Comparison of ENCODE assay signal across 8 cellular contexts in genomic region chr18:25349926-25350560, GRCh38. TPM values are rescaled to one million over a fixed set of nuclear protein-coding genes. Genes with fewer than 3 reads are reported as not detected.
DNase-seq lines count a peak whose midpoint lies in the region; ATAC-seq, FAIRE-seq and TF ChIP-seq lines count a peak whose summit lies in the region.

No MANE protein-coding gene starts in this region.

- H3K4me1 Mint-ChIP-seq in naive B cell = peaks cover 16 to 18% (median 17%) of the 10 kb centered on the region in 3 donors

- H3K79me1 ChIP-seq in H1 (ENCODE audit: low read depth, low read length) = no peaks in the 10 kb centered on the region

- H3K27me3 ChIP-seq in H1 (replicated peaks in 1 of 4; ENCODE audit: control insufficient read depth in 3 of 4, extremely low read depth in 1 of 4, insufficient read depth in 3 of 4, low read length in 3 of 4) = peaks cover 2 to 16% (median 9%) of the 10 kb centered on the region in 4 experiments

- TF ChIP-seq POLR2A in H1 (IDR thresholded peaks at IDR 0.05; ENCODE audit: control extremely low read depth in 1 of 2, low read depth in 2 of 2, low read length in 2 of 2) = no peak; a peak in 1 of 3 replicates

- H3K79me2 ChIP-seq in OCI-LY7 (ENCODE audit: insufficient read depth, low read depth, low read length) (no peaks in the 10 kb centered on the region), H1 (ENCODE audit: control insufficient read depth in 1 of 2, insufficient read depth in 2 of 2, low read length in 2 of 2) (peaks cover 0 to 39% of the 10 kb centered on the region in 2 experiments; a peak in 2 of 4 replicates)

- H3K9me3 Mint-ChIP-seq in naive B cell = peaks cover 0 to 14% (median 0%) of the 10 kb centered on the region in 7 donors

- WGBS in H1 (ENCODE audit: extremely low coverage in 1 of 2, insufficient coverage in 1 of 2, insufficient read length in 1 of 2, insufficient replicate concordance in 2 of 2, low coverage in 1 of 2, low lambda C conversion rate in 2 of 2, missing lambda C conversion rate in 1 of 2), 2 experiments = 0% methylated on average over 24 of the region's 67 CpGs; no CpG with 5 or more reads in 1 of the 2 experiments

- POLR2A ChIA-PET in OCI-LY7 (lab: Charles Lee) (interaction anchor here (1.9 kb wide), 1 partner anchor 9 kb away, joined by 7 read pairs; no protein-coding TSS in a partner anchor), H1 (lab: Charles Lee; ENCODE audit: partially characterized antibody) (interaction anchor here (0.6 to 2.0 kb wide), 3 partner anchors 19 to 24 kb away, joined by 3 to 4 read pairs (median 3); no protein-coding TSS in a partner anchor)

- H2BK20ac ChIP-seq in H1 (ENCODE audit: low read length) = no peak overlapping the region

- TF ChIP-seq CTCF in OCI-LY7 (conservative IDR thresholded peaks at IDR 0.05; ENCODE audit: low read length) (no peak), H1 (IDR thresholded peaks at IDR 0.05; ENCODE audit: control extremely low read depth in 1 of 3, insufficient read depth in 1 of 3, low read depth in 1 of 3, low read length in 3 of 3) (no peak), D721Med (IDR thresholded peaks at IDR 0.05; ENCODE audit: insufficient read depth, missing control alignments) (no peak)

- H3K23me2 ChIP-seq in H1 (ENCODE audit: low read depth, low read length) = peaks cover 17% of the 10 kb centered on the region

- H3K9me3 ChIP-seq in OCI-LY7 (ENCODE audit: low read length) = no peaks in the 10 kb centered on the region
- no peaks in the 10 kb centered on the region for H3K9me3 ChIP-seq in H1 (ENCODE audit: insufficient read depth in 2 of 2, low read depth in 1 of 2, low read length in 1 of 2)

- peak overlapping the region; percentile 64 for H3K56ac ChIP-seq in H1 (replicated peaks; ENCODE audit: insufficient read length, low read depth, low read length)

- peak overlapping the region; percentile 83; the same call in 1 of the 2 replicates for H4K8ac ChIP-seq in H1 (ENCODE audit: extremely low read depth, insufficient read depth, low read length)

- ATAC-seq in naive B cell (ENCODE audit: low read depth in 2 of 2) (no peak), HG02852 (IDR thresholded peaks at IDR 0.05; ENCODE audit: unreplicated experiment) (no peak)

- no peak overlapping the region for H2BK15ac ChIP-seq in H1 (ENCODE audit: low read length)

- H3K36me3 Mint-ChIP-seq in naive B cell = peaks cover 0 to 8% of the 10 kb centered on the region in 2 donors

- CTCF ChIA-PET in OCI-LY7 (lab: Charles Lee; ENCODE audit: unreplicated experiment) (no interaction called here), H1 (lab: Charles Lee; ENCODE audit: partially characterized antibody) (no interaction called here)

- peak overlapping the region; percentile 85 to 98 (median 94) for H3K4me3 Mint-ChIP-seq in naive B cell

- H3K27ac ChIP-seq in OCI-LY7 (ENCODE audit: low read depth, low read length, poor library complexity, severe bottlenecking) (no peak overlapping the region), H1 (ENCODE audit: low read depth, low read length) (peak overlapping the region; percentile 43; the same call in 1 of the 2 replicates)

- H3K36me3 ChIP-seq in OCI-LY7 (ENCODE audit: insufficient read depth, low read length) = no peaks in the 10 kb centered on the region
- H3K36me3 ChIP-seq in H1 (ENCODE audit: control insufficient read depth in 2 of 4, insufficient read depth in 4 of 4, low read length in 3 of 4) = no peaks in the 10 kb centered on the region

- H4K91ac ChIP-seq in H1 (replicated peaks; ENCODE audit: insufficient read length, low read length) = no peak overlapping the region

- peak overlapping the region in 2 of 6 donors; percentile 82 to 95 for H3K27ac Mint-ChIP-seq in naive B cell

- FAIRE-seq in H1 (lab: Jason Lieb, UNC) (no peak), D721Med (lab: Jason Lieb, UNC) (no peak)

- H3K4ac ChIP-seq in H1 (replicated peaks; ENCODE audit: insufficient read length, low read depth, low read length) = no peak overlapping the region

- H3K4me3 ChIP-seq in OCI-LY7 (ENCODE audit: low read depth, low read length, poor library complexity, severe bottlenecking) (peak overlapping the region; percentile 71), H1 (ENCODE audit: extremely low read depth in 1 of 4, insufficient read depth in 2 of 4, low read depth in 3 of 4, low read length in 4 of 4) (peak overlapping the region; percentile 85 to 99 (median 94))

- TF ChIP-seq EP300 in H1 (IDR thresholded peaks at IDR 0.05; ENCODE audit: borderline replicate concordance in 1 of 2, low read depth in 2 of 2, low read length in 2 of 2) = no peak

- DNase-seq in Caki2 (ENCODE audit: low read depth) (peak; percentile 2), OCI-LY7 (ENCODE audit: low spot score) (no peak), H1 (ENCODE audit: low read depth in 1 of 2, low spot score in 2 of 2) (peak in 1 of 2 experiments; percentile 71), naive B cell (peak; percentile 9), NCI-H2081 treated with DMSO at 0.1 percent for 48 hours (lab: John Stamatoyannopoulos, UW) (no peak), DMS153 (lab: John Stamatoyannopoulos, UW) (no peak), D721Med (ENCODE audit: insufficient read length, low spot score) (no peak)

- no peak overlapping the region for H4K5ac ChIP-seq in H1 (ENCODE audit: insufficient read length, low read depth, low read length)

- intact Hi-C loops in OCI-LY7 (cut with micrococcal nuclease; ENCODE audit: unreplicated experiment) = loop anchor here (5.0 kb wide), 2 partner anchors 228 to 473 kb away; no protein-coding TSS in a partner anchor

- H2AFZ ChIP-seq in OCI-LY7 (ENCODE audit: low read length) = no peak overlapping the region; the same call in 1 of the 2 replicates
- no peak overlapping the region for H2AFZ ChIP-seq in H1 (ENCODE audit: low read length)

- H2BK12ac ChIP-seq in H1 (ENCODE audit: low read depth, low read length) = no peak overlapping the region

- no peak for TF ChIP-seq RAD21 in H1 (IDR thresholded peaks at IDR 0.05 in 1 of 2, conservative IDR thresholded peaks at IDR 0.05 in 1 of 2; ENCODE audit: low read depth in 2 of 2, low read length in 2 of 2)

- no peak overlapping the region for H2BK120ac ChIP-seq in H1 (replicated peaks; ENCODE audit: low read depth, low read length)

- peaks cover 48 to 52% (median 49%) of the 10 kb centered on the region in 3 donors for H3K27me3 Mint-ChIP-seq in naive B cell

- H3K4me2 ChIP-seq in OCI-LY7 (ENCODE audit: low read length) = peak overlapping the region; percentile 91
- peak overlapping the region; percentile 79 to 90 for H3K4me2 ChIP-seq in H1 (ENCODE audit: insufficient read depth in 1 of 2, low read depth in 2 of 2, low read length in 2 of 2)

- no peaks in the 10 kb centered on the region for H4K20me1 ChIP-seq in OCI-LY7 (ENCODE audit: insufficient read depth, low read length)
- H4K20me1 ChIP-seq in H1 (replicated peaks in 1 of 2; ENCODE audit: control insufficient read depth in 1 of 2, insufficient read depth in 2 of 2, low read length in 2 of 2) = peaks cover 0 to 6% of the 10 kb centered on the region in 2 experiments

- H2BK5ac ChIP-seq in H1 (ENCODE audit: low read depth, low read length) = no peak overlapping the region

- H2AK5ac ChIP-seq in H1 (ENCODE audit: low read depth, low read length) = no peak overlapping the region

- H3K18ac ChIP-seq in H1 (ENCODE audit: extremely low read depth, low read length) = peak overlapping the region; percentile 48; the same call in 1 of the 2 replicates

- BruUV-seq in OCI-LY7 (replicated peaks; lab: Mats Ljungman, UMichigan) = no TSS peak

- H3K9ac ChIP-seq in H1 (replicated peaks in 1 of 4; ENCODE audit: extremely low read depth in 1 of 4, low read depth in 3 of 4, low read length in 3 of 4) = peak overlapping the region; percentile 60 to 84 (median 74)

- H3K4me1 ChIP-seq in OCI-LY7 (ENCODE audit: insufficient read depth, low read length, poor library complexity, severe bottlenecking) = peaks cover 19% of the 10 kb centered on the region
- H3K4me1 ChIP-seq in H1 (replicated peaks in 1 of 4; ENCODE audit: control insufficient read depth in 3 of 4, insufficient read depth in 4 of 4, low read length in 3 of 4) = no peaks in the 10 kb centered on the region; a peak in 1 of 7 replicates

- H3K9me2 ChIP-seq in OCI-LY7 (ENCODE audit: insufficient read depth, low read length) = no peaks in the 10 kb centered on the region

- in situ Hi-C loops in Caki2 (cut with HindIII; ENCODE audit: low pct_unique_long_range_greater_than_20kb, low sequenced_read_pairs) = no loop called here

- no peak overlapping the region for H3K23ac ChIP-seq in H1 (ENCODE audit: insufficient read length)

- no peak overlapping the region for H3K14ac ChIP-seq in H1 (ENCODE audit: insufficient read length)

TF ChIP-seq in H1, 55 proteins besides CTCF, POLR2A, EP300 and RAD21 (continues in another document):
- TF ChIP-seq BACH1 (IDR thresholded peaks at IDR 0.05; ENCODE audit: low read length) (no peak), POLR2AphosphoS5 (IDR thresholded peaks at IDR 0.05; ENCODE audit: low read depth, low read length) (no peak), MAX (IDR thresholded peaks at IDR 0.05) (peak; percentile 69), SP4 (IDR thresholded peaks at IDR 0.05; ENCODE audit: low read length) (no peak), PHF8 (conservative IDR thresholded peaks at IDR 0.05; ENCODE audit: low read depth, low read length) (peak; percentile 20), NRF1 (IDR thresholded peaks at IDR 0.05; ENCODE audit: low read depth, low read length) (no peak), TAF1 (IDR thresholded peaks at IDR 0.05; ENCODE audit: low read depth, low read length) (peak; percentile 62; the same call in 1 of the 2 replicates)

RNA-seq across cellular contexts. Expression of gene ZNF521, which starts 1.9 kb away (rescaled TPM):
- total RNA-seq in Caki2 (2014; rRNA removed; shearing (Covaris generic); ENCODE audit: low replicate concordance) = not detected in 2 replicates
- 0.18 and 0.85 TPM in 2 replicates for total RNA-seq in OCI-LY7 (2014; rRNA removed; shearing (Covaris generic))
- 2.8 and 4.0 TPM in 2 replicates for total RNA-seq in OCI-LY7 (2022)
- total RNA-seq in H1 (2021; fragmentation: NEBNext Ultra II Directional; extraction: Animal tissue kit (Norgen Biotek cat#: 25700)) = 15.8 and 16.8 TPM in 2 replicates
- polyA plus RNA-seq in H1 (2011; rRNA removed) = 9.5 and 12.6 TPM in 2 replicates
- polyA plus RNA-seq in H1 (2011; cell fraction: cytosol; rRNA removed) = 24.2 TPM
- 27.7 TPM for polyA plus RNA-seq in H1 (2011; cell fraction: nucleus; rRNA removed)
- 8.9 to 12.8 TPM (median 10.5 TPM) in 4 replicates for polyA plus RNA-seq in H1 (2012, experiment 1 of 2)
- polyA plus RNA-seq in H1 (2012, experiment 2 of 2) = 0.41 TPM
- 3.7 TPM for polyA plus RNA-seq in H1 (2013, experiment 1 of 2)
- polyA plus RNA-seq in H1 (2013, experiment 2 of 2) = 2.9 TPM
- 84.4 and 98.4 TPM in 2 replicates for polyA minus RNA-seq in H1 (2011; rRNA and poly(A)+ RNA removed)
- 14.1 TPM for polyA minus RNA-seq in H1 (2011; cell fraction: cytosol; rRNA and poly(A)+ RNA removed)
- 120 TPM for polyA minus RNA-seq in H1 (2011; cell fraction: nucleus; rRNA and poly(A)+ RNA removed)
- polyA plus RNA-seq in naive B cell (ENCODE audit: low read depth in 6 of 6) = under 1 TPM in 3 of 6 donors, not detected in 3; 0.07 to 0.24 (median 0.11) TPM

Comparison
In these comparisons a context has a peak if more than half of its experiments do, and no peak if none do; other contexts are left out.
1. DNase-seq: peak in Caki2 (single experiment) and naive B cell (single experiment); none in OCI-LY7 (single experiment), NCI-H2081 treated with DMSO at 0.1 percent for 48 hours (single experiment), DMS153 (single experiment) and D721Med (single experiment).